In genomic region chr2:120921457-120921856, GRCh38 we compare ENCODE assay signal across 14 cellular contexts.
DNase-seq lines count a peak whose midpoint lies in the region; ATAC-seq and TF ChIP-seq lines count a peak whose summit lies in the region.
"Had no signal": no experiment of that assay in that cellular context is flagged by ENCODE, and none has a peak within 500 bp of the region (broad histone marks: within the 10 kb centered on the region; RNA-seq: fewer than 3 reads in every experiment).

No MANE protein-coding gene starts in this region.

- no peak overlapping the region for H3K4me3 ChIP-seq in GM23338
- no peak overlapping the region for H3K4me3 ChIP-seq in ascending aorta
- no peak overlapping the region for H3K4me3 ChIP-seq in thoracic aorta

- H3F3A ChIP-seq in GM23338 (replicated peaks; ENCODE audit: low read depth): peaks cover 3% of the 10 kb centered on the region; the same call in 1 of the 2 replicates

- peaks cover 14% of the 10 kb centered on the region for H3K79me2 ChIP-seq in GM23338 (replicated peaks; ENCODE audit: insufficient read depth)

- H3K27me3 ChIP-seq in GM23338 (ENCODE audit: insufficient read depth) (no peaks in the 10 kb centered on the region), ascending aorta (no peaks in the 10 kb centered on the region), thoracic aorta (replicated peaks; ENCODE audit: insufficient read depth) (no peaks in the 10 kb centered on the region)

- no peaks in the 10 kb centered on the region for H3K9me3 Mint-ChIP-seq in GM23338
- H3K9me3 Mint-ChIP-seq in nephron: no peaks in the 10 kb centered on the region
- H3K9me3 Mint-ChIP-seq in activated CD4-positive, alpha-beta memory T cell treated with anti-CD3 and anti-CD28 coated beads, Interleukin-2, amount 10 ng/mL, durations not matched to agents 7 days and 5 days: no peaks in the 10 kb centered on the region

- peak; percentile 35 to 45; a peak in 2 of 4 replicates for TF ChIP-seq CTCF in GM23338 (conservative IDR thresholded peaks at IDR 0.05; ENCODE audit: low read depth in 2 of 2)
- TF ChIP-seq CTCF in ascending aorta (IDR thresholded peaks at IDR 0.05): no peak
- TF ChIP-seq CTCF in nephron (IDR thresholded peaks at IDR 0.05; ENCODE audit: unreplicated experiment in 3 of 3): no peak
- TF ChIP-seq CTCF in thoracic aorta (IDR thresholded peaks at IDR 0.05): no peak

- H3K4me2 ChIP-seq in GM23338: no peak overlapping the region
- H3K4me2 ChIP-seq: SK-N-SH had no signal

- H3K27ac ChIP-seq in GM23338 (ENCODE audit: low read depth) (no peak overlapping the region), ascending aorta (peak overlapping the region; percentile 83 to 85), thoracic aorta (peak overlapping the region; percentile 88 to 95)

- ATAC-seq in GM23338 (no peak; the same call in 2 of the 3 replicates), thoracic aorta (ENCODE audit: insufficient number of reproducible peaks, low FRiP score, low read depth) (no peak)

- intact Hi-C loops in ascending aorta (cut with DNase I): loop anchor here (2.0 kb wide), 1 partner anchor 15 kb away; no protein-coding TSS in a partner anchor

- no peaks in the 10 kb centered on the region for H3K9me2 ChIP-seq in GM23338 (ENCODE audit: insufficient read depth)
- H3K9me2 ChIP-seq: SK-N-SH had no signal

- H3K27ac Mint-ChIP-seq in GM23338: no peak overlapping the region
- H3K27ac Mint-ChIP-seq in nephron: peak overlapping the region; percentile 23 to 93 (median 51)
- H3K27ac Mint-ChIP-seq in activated CD4-positive, alpha-beta memory T cell treated with anti-CD3 and anti-CD28 coated beads, Interleukin-2, amount 10 ng/mL, durations not matched to agents 7 days and 5 days: no peak overlapping the region

- H3K9me3 ChIP-seq in ascending aorta (no peaks in the 10 kb centered on the region), thoracic aorta (no peaks in the 10 kb centered on the region)
- H3K9me3 ChIP-seq: SK-N-SH had no signal

- H3K36me3 Mint-ChIP-seq in GM23338 (ENCODE audit: low read depth): no peaks in the 10 kb centered on the region
- peaks cover 7% of the 10 kb centered on the region for H3K36me3 Mint-ChIP-seq in nephron (ENCODE audit: low read depth)
- H3K36me3 Mint-ChIP-seq in activated CD4-positive, alpha-beta memory T cell treated with anti-CD3 and anti-CD28 coated beads, Interleukin-2, amount 10 ng/mL, durations not matched to agents 7 days and 5 days (ENCODE audit: low read depth): no peaks in the 10 kb centered on the region

- CTCF ChIA-PET in activated CD4-positive, alpha-beta memory T cell treated with anti-CD3 and anti-CD28 coated beads, Interleukin-2, amount 10 ng/mL, durations not matched to agents 7 days and 5 days (lab: Charles Lee): no interaction called here

- no peaks in the 10 kb centered on the region for H3K36me3 ChIP-seq in GM23338 (ENCODE audit: insufficient read depth)
- no peaks in the 10 kb centered on the region for H3K36me3 ChIP-seq in ascending aorta
- H3K36me3 ChIP-seq in thoracic aorta: no peaks in the 10 kb centered on the region

- H3K4me3 Mint-ChIP-seq in GM23338: no peak overlapping the region
- no peak overlapping the region for H3K4me3 Mint-ChIP-seq in nephron
- H3K4me3 Mint-ChIP-seq in activated CD4-positive, alpha-beta memory T cell treated with anti-CD3 and anti-CD28 coated beads, Interleukin-2, amount 10 ng/mL, durations not matched to agents 7 days and 5 days: no peak overlapping the region

- H4K20me1 ChIP-seq in GM23338 (replicated peaks; ENCODE audit: insufficient read depth): peaks cover 12% of the 10 kb centered on the region; the same call in 1 of the 2 replicates

- peaks cover 3% of the 10 kb centered on the region; the same call in 2 of the 3 replicates for H3K4me1 Mint-ChIP-seq in GM23338
- peaks cover 47% of the 10 kb centered on the region for H3K4me1 Mint-ChIP-seq in nephron
- no peaks in the 10 kb centered on the region for H3K4me1 Mint-ChIP-seq in activated CD4-positive, alpha-beta memory T cell treated with anti-CD3 and anti-CD28 coated beads, Interleukin-2, amount 10 ng/mL, durations not matched to agents 7 days and 5 days

- H3K27me3 Mint-ChIP-seq in GM23338 (ENCODE audit: insufficient read depth, low read depth, poor library complexity) (no peaks in the 10 kb centered on the region), nephron (ENCODE audit: low read depth) (peaks cover 4% of the 10 kb centered on the region)
- no peaks in the 10 kb centered on the region for H3K27me3 Mint-ChIP-seq in activated CD4-positive, alpha-beta memory T cell treated with anti-CD3 and anti-CD28 coated beads, Interleukin-2, amount 10 ng/mL, durations not matched to agents 7 days and 5 days

- POLR2A ChIA-PET in activated CD4-positive, alpha-beta memory T cell treated with anti-CD3 and anti-CD28 coated beads, Interleukin-2, amount 10 ng/mL, durations not matched to agents 7 days and 5 days (lab: Charles Lee): no interaction called here

- H3K4me1 ChIP-seq in GM23338 (ENCODE audit: insufficient read depth) (no peaks in the 10 kb centered on the region), ascending aorta (peaks cover 8 to 19% of the 10 kb centered on the region in 2 donors), thoracic aorta (ENCODE audit: control insufficient read depth in 1 of 2, low read depth in 2 of 2) (peaks cover 11 to 35% of the 10 kb centered on the region in 2 donors)

- DNase-seq in GM23338 (ENCODE audit: low spot score) (no peak), ascending aorta (ENCODE audit: low spot score in 2 of 2) (no peak), thoracic aorta (ENCODE audit: low spot score) (no peak), ecto neural progenitor cell (ENCODE audit: low spot score) (no peak)
- DNase-seq in stimulated activated CD4-positive, alpha-beta T cell treated with anti-CD3 and anti-CD28 coated beads, Interleukin-4, amount 100 ng/mL, for 4 hours: no peak
- DNase-seq in activated CD4-positive, alpha-beta memory T cell treated with anti-CD3 and anti-CD28 coated beads, Interleukin-2, amount 10 ng/mL, durations not matched to agents 7 days and 5 days: no peak
- DNase-seq: C1 segment of cervical spinal cord, MM.1S, NCI-H1092 treated with DMSO at 0.1 percent for 48 hours, NCI-H2081, NCI-H774, SHP77, SK-N-SH had no signal

- H2AFZ ChIP-seq in GM23338: no peak overlapping the region

TF ChIP-seq in GM23338, 12 proteins besides CTCF, POLR2A, EP300 and RAD21 (continues in another document):
- TF ChIP-seq EZH2phosphoT487 (IDR thresholded peaks at IDR 0.05; ENCODE audit: unreplicated experiment) (no peak), ZNF331 (CRISPR knock-in tag; IDR thresholded peaks at IDR 0.05; ENCODE audit: low read depth) (no peak), ETS1 (IDR thresholded peaks at IDR 0.05) (no peak)

Comparison
In these comparisons a context has a peak if more than half of its experiments do, and no peak if none do; other contexts are left out.
1. H3K27ac Mint-ChIP-seq: peak in nephron (3 of 3); none in GM23338 (single experiment) and activated CD4-positive, alpha-beta memory T cell treated with anti-CD3 and anti-CD28 coated beads, Interleukin-2, amount 10 ng/mL, durations not matched to agents 7 days and 5 days (single experiment).
2. CTCF ChIP-seq: peak in GM23338 (2 of 2); none in ascending aorta (0 of 3), nephron (0 of 3) and thoracic aorta (single experiment).